Comparison of ENCODE assay signal across 9 cellular contexts in genomic region chr14:93044601-93045000, GRCh38.
DNase-seq lines count a peak whose midpoint lies in the region; ATAC-seq and TF ChIP-seq lines count a peak whose summit lies in the region.
"Had no signal": no experiment of that assay in that cellular context is flagged by ENCODE, and none has a peak within 500 bp of the region (broad histone marks: within the 10 kb centered on the region; RNA-seq: fewer than 3 reads in every experiment).

No MANE protein-coding gene starts in this region.

- H3K4me3 ChIP-seq in prostate gland (no peak overlapping the region), gastrocnemius medialis (no peak overlapping the region)

- ATAC-seq in GM18861 (IDR thresholded peaks at IDR 0.05; ENCODE audit: unreplicated experiment), result peak; percentile 60
- ATAC-seq in GM18907 (IDR thresholded peaks at IDR 0.05; ENCODE audit: unreplicated experiment), result no peak
- ATAC-seq in gastrocnemius medialis, result no peak
- no peak for ATAC-seq in GM19324 (IDR thresholded peaks at IDR 0.05; ENCODE audit: low FRiP score, unreplicated experiment)

- H3K27ac ChIP-seq in prostate gland (peak overlapping the region; percentile 19 to 70), gastrocnemius medialis (no peak overlapping the region)

- DNase-seq in HT-29 (ENCODE audit: low spot score) (peak; percentile 39), prostate gland (ENCODE audit: low spot score) (no peak), erythroblast (lab: John Stamatoyannopoulos, UW) (no peak), gastrocnemius medialis (no peak)

- H3K9me3 ChIP-seq in prostate gland, result no peaks in the 10 kb centered on the region
- no peaks in the 10 kb centered on the region for H3K9me3 ChIP-seq in gastrocnemius medialis

- H3K27me3 ChIP-seq in prostate gland (replicated peaks; ENCODE audit: insufficient read depth), result no peaks in the 10 kb centered on the region
- H3K27me3 ChIP-seq in gastrocnemius medialis, result no peaks in the 10 kb centered on the region

- H3K36me3 Mint-ChIP-seq in dendritic cell treated with granulocyte-macrophage colony-stimulating factor and Interleukin-4, amounts not matched to agents 40 ng/mL and 50 ng/mL, for 4 days (ENCODE audit: low read depth), result peaks cover 44% of the 10 kb centered on the region

- WGBS in prostate gland, result 77% methylated on average over 9 of the region's 9 CpGs

- H3K27ac Mint-ChIP-seq in dendritic cell treated with granulocyte-macrophage colony-stimulating factor and Interleukin-4, amounts not matched to agents 40 ng/mL and 50 ng/mL, for 4 days, result peak overlapping the region; percentile 71

- H3K9me3 Mint-ChIP-seq in dendritic cell treated with granulocyte-macrophage colony-stimulating factor and Interleukin-4, amounts not matched to agents 40 ng/mL and 50 ng/mL, for 4 days, result no peaks in the 10 kb centered on the region
- H3K9me3 Mint-ChIP-seq: neural crest cell had no signal

- no peak for TF ChIP-seq POLR2A in prostate gland (IDR thresholded peaks at IDR 0.05)
- no peak for TF ChIP-seq POLR2A in erythroblast (IDR thresholded peaks at IDR 0.05; ENCODE audit: low read length)
- no peak for TF ChIP-seq POLR2A in gastrocnemius medialis (IDR thresholded peaks at IDR 0.05)

- TF ChIP-seq CTCF in prostate gland (IDR thresholded peaks at IDR 0.05) (no peak), gastrocnemius medialis (IDR thresholded peaks at IDR 0.05 in 4 of 5, conservative IDR thresholded peaks at IDR 0.05 in 1 of 5) (no peak)

- in situ Hi-C loops in gastrocnemius medialis (cut with MboI; ENCODE audit: low sequenced_read_pairs in 4 of 4), result no loop called here

- peak overlapping the region; percentile 35 for H3K4me3 Mint-ChIP-seq in dendritic cell treated with granulocyte-macrophage colony-stimulating factor and Interleukin-4, amounts not matched to agents 40 ng/mL and 50 ng/mL, for 4 days

- H3K27me3 Mint-ChIP-seq in dendritic cell treated with granulocyte-macrophage colony-stimulating factor and Interleukin-4, amounts not matched to agents 40 ng/mL and 50 ng/mL, for 4 days, result no peaks in the 10 kb centered on the region

- peaks cover 100% of the 10 kb centered on the region for H3K4me1 Mint-ChIP-seq in dendritic cell treated with granulocyte-macrophage colony-stimulating factor and Interleukin-4, amounts not matched to agents 40 ng/mL and 50 ng/mL, for 4 days (ENCODE audit: low read depth)

- intact Hi-C loops in dendritic cell treated with granulocyte-macrophage colony-stimulating factor and Interleukin-4, amounts not matched to agents 40 ng/mL and 50 ng/mL, for 4 days (cut with micrococcal nuclease), result no loop called here
- intact Hi-C loops in prostate gland (cut with DNase I) (no loop called here), gastrocnemius medialis (cut with DNase I; ENCODE audit: low total_unique reads) (no loop called here)

- H3K36me3 ChIP-seq in prostate gland, result no peaks in the 10 kb centered on the region
- H3K36me3 ChIP-seq in gastrocnemius medialis, result no peaks in the 10 kb centered on the region

- H3K4me1 ChIP-seq in prostate gland (replicated peaks), result peaks cover 26% of the 10 kb centered on the region
- peaks cover 26 to 69% of the 10 kb centered on the region in 2 donors for H3K4me1 ChIP-seq in gastrocnemius medialis

Comparison
In these comparisons a context has a peak if more than half of its experiments do, and no peak if none do; other contexts are left out.
1. H3K27ac ChIP-seq: peak in prostate gland (2 of 2); none in gastrocnemius medialis (0 of 4).